Comparison of ENCODE assay signal across 39 cellular contexts in genomic region chr18:40937386-40937785, GRCh38.
"Had no signal": no experiment of that assay in that cellular context is flagged by ENCODE, and none has a peak within 500 bp of the region (broad histone marks: within the 10 kb centered on the region; RNA-seq: fewer than 3 reads in every experiment).

No MANE protein-coding gene starts in this region.

- DNase-seq: activated B cell treated with CpG ODN at 0.5 μM for 24 hours; activated CD4-positive, alpha-beta memory T cell treated with anti-CD3 and anti-CD28 coated beads, Interleukin-2, amount 10 ng/mL, durations not matched to agents 7 days and 5 days; activated CD4-positive, alpha-beta T cell treated with anti-CD3 and anti-CD28 coated beads for 1 hour; activated CD4-positive, alpha-beta T cell treated with anti-CD3 and anti-CD28 coated beads for 48 hours; activated CD8-positive, alpha-beta memory T cell treated with anti-CD3 and anti-CD28 coated beads for 24 hours; activated CD8-positive, alpha-beta memory T cell treated with anti-CD3 and anti-CD28 coated beads, Interleukin-2, amount 10 ng/mL, durations not matched to agents 7 days and 5 days; activated CD8-positive, alpha-beta memory T cell treated with anti-CD3 and anti-CD28 coated beads, Interleukin-2, amount 50 U/mL, for 48 hours; activated effector memory CD4-positive, alpha-beta T cell treated with Interleukin-2 at 50 U/mL for 16 hours; activated naive CD4-positive, alpha-beta T cell treated with anti-CD3 and anti-CD28 coated beads, Interleukin-2, amount 10 ng/mL, durations not matched to agents 7 days and 5 days; activated naive CD8-positive, alpha-beta T cell treated with anti-CD3 and anti-CD28 coated beads for 36 hours; activated T-cell treated with anti-CD3 and anti-CD28 coated beads, Interleukin-2, amount 50 U/mL, for 48 hours; amniotic stem cell; aorta; brain microvascular endothelial cell; Karpas-422; KBM-7; MG63; NCI-H1048; NCI-H1105 treated with DMSO at 0.1 percent for 48 hours; NCI-H1436; NCI-H1694; NCI-H1930; NCI-H2081 treated with DMSO at 0.1 percent for 48 hours; NCI-H2171; NCI-H510A; NCI-H526; NCI-H748 treated with DMSO at 0.1 percent for 48 hours; NK-92 treated with Interleukin-12 subunit alpha and Interleukin-12 subunit beta, amount 100 ng/mL, for 24 hours; PC-3; Peyer's patch; RPMI8226; SHP77 treated with DMSO at 0.1 percent for 48 hours; SK-N-SH; T-cell; T-helper 2 cell; T-helper 9 cell had no signal

- ATAC-seq: activated CD8-positive, alpha-beta memory T cell treated with anti-CD3 and anti-CD28 coated beads, Interleukin-2, amount 10 ng/mL, durations not matched to agents 7 days and 5 days; PC-3; T-cell had no signal

- H3K27ac Mint-ChIP-seq: activated B cell treated with CpG ODN at 0.5 μM for 24 hours; activated CD4-positive, alpha-beta memory T cell treated with anti-CD3 and anti-CD28 coated beads, Interleukin-2, amount 10 ng/mL, durations not matched to agents 7 days and 5 days; activated CD8-positive, alpha-beta memory T cell treated with anti-CD3 and anti-CD28 coated beads, Interleukin-2, amount 10 ng/mL, durations not matched to agents 7 days and 5 days; activated naive CD4-positive, alpha-beta T cell treated with anti-CD3 and anti-CD28 coated beads, Interleukin-2, amount 10 ng/mL, durations not matched to agents 7 days and 5 days; activated naive CD8-positive, alpha-beta T cell treated with anti-CD3 and anti-CD28 coated beads for 36 hours; T-cell had no signal

- H3K4me1 ChIP-seq: Peyer's patch, SJSA1 had no signal

- H3K27me3 Mint-ChIP-seq: activated B cell treated with CpG ODN at 0.5 μM for 24 hours; activated CD4-positive, alpha-beta memory T cell treated with anti-CD3 and anti-CD28 coated beads, Interleukin-2, amount 10 ng/mL, durations not matched to agents 7 days and 5 days; activated CD8-positive, alpha-beta memory T cell treated with anti-CD3 and anti-CD28 coated beads, Interleukin-2, amount 10 ng/mL, durations not matched to agents 7 days and 5 days; activated naive CD4-positive, alpha-beta T cell treated with anti-CD3 and anti-CD28 coated beads, Interleukin-2, amount 10 ng/mL, durations not matched to agents 7 days and 5 days; activated naive CD8-positive, alpha-beta T cell treated with anti-CD3 and anti-CD28 coated beads for 36 hours; T-cell had no signal

- H3K4me2 ChIP-seq: SK-N-SH had no signal

- H3K4me3 ChIP-seq: cardiac muscle cell, MG63, Peyer's patch, SJSA1 had no signal

- H3K9me3 ChIP-seq: MG63, Peyer's patch, SJSA1, SK-N-SH had no signal

- H3K9me3 Mint-ChIP-seq: activated B cell treated with CpG ODN at 0.5 μM for 24 hours had no signal

- H3K27ac ChIP-seq: brain microvascular endothelial cell, cardiac muscle cell, Peyer's patch, SJSA1, VCaP had no signal

- H3K27me3 ChIP-seq: brain microvascular endothelial cell, cardiac muscle cell, MG63, Peyer's patch, SJSA1 had no signal

- H3K36me3 Mint-ChIP-seq: activated CD8-positive, alpha-beta memory T cell treated with anti-CD3 and anti-CD28 coated beads, Interleukin-2, amount 10 ng/mL, durations not matched to agents 7 days and 5 days; activated naive CD4-positive, alpha-beta T cell treated with anti-CD3 and anti-CD28 coated beads, Interleukin-2, amount 10 ng/mL, durations not matched to agents 7 days and 5 days; activated naive CD8-positive, alpha-beta T cell treated with anti-CD3 and anti-CD28 coated beads for 36 hours; T-cell had no signal

- H3K4me1 Mint-ChIP-seq: activated B cell treated with CpG ODN at 0.5 μM for 24 hours; activated CD4-positive, alpha-beta memory T cell treated with anti-CD3 and anti-CD28 coated beads, Interleukin-2, amount 10 ng/mL, durations not matched to agents 7 days and 5 days; activated CD8-positive, alpha-beta memory T cell treated with anti-CD3 and anti-CD28 coated beads, Interleukin-2, amount 10 ng/mL, durations not matched to agents 7 days and 5 days; activated naive CD4-positive, alpha-beta T cell treated with anti-CD3 and anti-CD28 coated beads, Interleukin-2, amount 10 ng/mL, durations not matched to agents 7 days and 5 days; activated naive CD8-positive, alpha-beta T cell treated with anti-CD3 and anti-CD28 coated beads for 36 hours; T-cell had no signal

- H3K4me3 Mint-ChIP-seq: activated B cell treated with CpG ODN at 0.5 μM for 24 hours; activated CD4-positive, alpha-beta memory T cell treated with anti-CD3 and anti-CD28 coated beads, Interleukin-2, amount 10 ng/mL, durations not matched to agents 7 days and 5 days; activated CD8-positive, alpha-beta memory T cell treated with anti-CD3 and anti-CD28 coated beads, Interleukin-2, amount 10 ng/mL, durations not matched to agents 7 days and 5 days; activated naive CD4-positive, alpha-beta T cell treated with anti-CD3 and anti-CD28 coated beads, Interleukin-2, amount 10 ng/mL, durations not matched to agents 7 days and 5 days; activated naive CD8-positive, alpha-beta T cell treated with anti-CD3 and anti-CD28 coated beads for 36 hours; T-cell had no signal

- H3K9ac ChIP-seq: SK-N-SH had no signal
